ENCODE assay signal across 18 cellular contexts in the genomic region with DNA sequence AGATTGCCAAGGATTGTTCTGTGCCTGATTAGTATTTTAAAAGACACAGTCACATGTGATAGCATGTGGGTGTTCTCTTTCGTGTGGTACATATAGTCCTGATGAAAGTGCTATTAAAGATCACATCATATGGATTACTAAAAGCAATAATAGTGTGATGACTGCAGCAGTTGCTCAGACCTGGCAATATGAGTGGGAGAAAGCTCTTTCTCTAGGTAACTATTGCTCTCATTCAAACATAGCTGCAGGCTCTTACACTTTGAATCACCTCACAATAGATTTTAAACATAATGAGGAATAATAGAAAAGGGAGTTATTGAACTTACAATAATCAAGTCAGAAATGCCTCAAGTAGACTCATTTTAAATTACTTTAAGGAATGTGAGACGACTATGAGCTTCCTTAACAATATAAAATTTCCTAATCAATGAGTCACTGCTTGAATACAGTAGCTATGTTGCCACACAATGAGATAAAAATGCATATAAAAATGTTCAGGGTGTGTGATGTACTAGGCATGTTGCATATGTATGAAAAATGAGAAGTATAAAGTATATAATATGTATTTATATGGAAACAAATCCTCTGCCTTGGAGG.
DNase-seq lines count a peak whose midpoint lies in the region; TF ChIP-seq lines count a peak whose summit lies in the region.
"Had no signal": no experiment of that assay in that cellular context is flagged by ENCODE, and none has a peak within 500 bp of the region (broad histone marks: within the 10 kb centered on the region; RNA-seq: fewer than 3 reads in every experiment).

No MANE protein-coding gene starts in this region.

- DNase-seq in GM04504 (ENCODE audit: low read depth), result peak; percentile 33
- DNase-seq in SK-N-SH, result no peak
- DNase-seq in fibroblast of peridontal ligament (ENCODE audit: extremely low read depth), result peak; percentile 83
- no peak for DNase-seq in activated gamma-delta T cell (lab: John Stamatoyannopoulos, UW)
- no peak for DNase-seq in activated CD8-positive, alpha-beta memory T cell treated with anti-CD3 and anti-CD28 coated beads, Interleukin-2, amount 50 U/mL, for 48 hours
- no peak for DNase-seq in vagina (ENCODE audit: extremely low spot score in 2 of 2)
- DNase-seq: activated CD4-positive, alpha-beta T cell treated with anti-CD3 and anti-CD28 coated beads for 1 hour; activated naive CD8-positive, alpha-beta T cell treated with anti-CD3 and anti-CD28 coated beads, Interleukin-2, amount 50 U/mL, for 24 hours; activated T-cell treated with anti-CD3 and anti-CD28 coated beads for 4 hours; left ventricle myocardium inferior; naive thymus-derived CD8-positive, alpha-beta T cell; NCI-H1105 treated with DMSO at 0.1 percent for 48 hours; NCI-H345; OCI-M1; right lobe of liver; stimulated activated naive CD8-positive, alpha-beta T cell treated with anti-CD3 and anti-CD28 coated beads, Interleukin-15, Interleukin-2, amounts not matched to agents 100 U/mL and 50 U/mL, for 24 hours had no signal

- H3K27ac ChIP-seq in SK-N-SH (ENCODE audit: low read depth in 2 of 2, low read length in 1 of 2) (peak overlapping the region in 1 of 2 experiments; percentile 30; a peak in 1 of 4 replicates), vagina (no peak overlapping the region)
- H3K27ac ChIP-seq: hepatocyte, left ventricle myocardium inferior, right lobe of liver had no signal

- no peaks in the 10 kb centered on the region for H4K20me1 ChIP-seq in SK-N-SH (ENCODE audit: insufficient read depth)

- TF ChIP-seq RAD21 in SK-N-SH (IDR thresholded peaks at IDR 0.05; ENCODE audit: low read length), result no peak

- H3K9me2 ChIP-seq in SK-N-SH, result no peaks in the 10 kb centered on the region

- CTCF ChIA-PET in SK-N-SH (lab: Yijun Ruan, JAX), result no interaction called here

- TF ChIP-seq EP300 in SK-N-SH (IDR thresholded peaks at IDR 0.05; ENCODE audit: borderline replicate concordance in 1 of 2, low read depth in 1 of 2, low read length in 1 of 2), result peak in 1 of 2 experiments; percentile 53; a peak in 1 of 4 replicates

- POLR2A ChIA-PET in SK-N-SH (lab: Yijun Ruan, JAX), result no interaction called here

- H3K4me2 ChIP-seq in SK-N-SH (no peak overlapping the region), skeletal muscle satellite cell (ENCODE audit: low read length) (peak overlapping the region; percentile 66)
- H3K4me2 ChIP-seq: hepatocyte had no signal

- peaks cover 0 to 8% of the 10 kb centered on the region in 2 experiments; a peak in 1 of 4 replicates for H3K4me1 ChIP-seq in SK-N-SH (ENCODE audit: control insufficient read depth in 1 of 2, insufficient read depth in 2 of 2, low read depth in 1 of 2, low read length in 1 of 2)
- H3K4me1 ChIP-seq in skeletal muscle satellite cell (ENCODE audit: control insufficient read depth, insufficient read depth, low read length), result peaks cover 29% of the 10 kb centered on the region
- no peaks in the 10 kb centered on the region for H3K4me1 ChIP-seq in vagina
- H3K4me1 ChIP-seq: left ventricle myocardium inferior, right lobe of liver had no signal

- H3K27me3 ChIP-seq in SK-N-SH (ENCODE audit: insufficient read depth) (no peaks in the 10 kb centered on the region), skeletal muscle satellite cell (ENCODE audit: control insufficient read depth, insufficient read depth, low read length) (no peaks in the 10 kb centered on the region), vagina (no peaks in the 10 kb centered on the region)
- H3K27me3 ChIP-seq: hepatocyte, right lobe of liver had no signal

- peak overlapping the region; percentile 17; the same call in 1 of the 2 replicates for H2AFZ ChIP-seq in SK-N-SH (ENCODE audit: low read depth)
- H2AFZ ChIP-seq: hepatocyte had no signal

- no peaks in the 10 kb centered on the region for H3K79me2 ChIP-seq in SK-N-SH (ENCODE audit: insufficient read depth)
- H3K79me2 ChIP-seq: hepatocyte had no signal

- no peaks in the 10 kb centered on the region for H3F3A ChIP-seq in SK-N-SH (replicated peaks; ENCODE audit: insufficient read depth)

- H3K9me3 ChIP-seq in SK-N-SH (no peaks in the 10 kb centered on the region), skeletal muscle satellite cell (replicated peaks; ENCODE audit: low read length) (no peaks in the 10 kb centered on the region), vagina (no peaks in the 10 kb centered on the region)
- H3K9me3 ChIP-seq: left ventricle myocardium inferior, right lobe of liver had no signal

- H3K9ac ChIP-seq in SK-N-SH (no peak overlapping the region), skeletal muscle satellite cell (ENCODE audit: low read depth, low read length) (peak overlapping the region; percentile 55)

- H3K4me3 ChIP-seq in SK-N-SH (ENCODE audit: low read depth in 2 of 2, low read length in 1 of 2) (no peak overlapping the region), skeletal muscle satellite cell (ENCODE audit: low read length) (peak overlapping the region; percentile 16), vagina (no peak overlapping the region)
- H3K4me3 ChIP-seq: hepatocyte, left ventricle myocardium inferior, right lobe of liver had no signal

- TF ChIP-seq CTCF in SK-N-SH (IDR thresholded peaks at IDR 0.05) (no peak), vagina (IDR thresholded peaks at IDR 0.05) (no peak)

- intact Hi-C loops in vagina (cut with DNase I), result no loop called here

- H3K36me3 ChIP-seq in SK-N-SH (replicated peaks in 1 of 2; ENCODE audit: control insufficient read depth in 1 of 2, insufficient read depth in 2 of 2, low read length in 1 of 2) (no peaks in the 10 kb centered on the region), skeletal muscle satellite cell (ENCODE audit: insufficient read depth, low read length) (no peaks in the 10 kb centered on the region), vagina (no peaks in the 10 kb centered on the region)
- H3K36me3 ChIP-seq: left ventricle myocardium inferior, right lobe of liver had no signal

- TF ChIP-seq POLR2A in vagina (IDR thresholded peaks at IDR 0.05), result no peak

- WGBS in SK-N-SH (ENCODE audit: low lambda C conversion rate), result 12% methylated on average over 2 of the region's 2 CpGs

TF ChIP-seq in SK-N-SH, 30 proteins besides CTCF, POLR2A, EP300 and RAD21:
- TF ChIP-seq FOSL2 (IDR thresholded peaks at IDR 0.05; ENCODE audit: borderline replicate concordance, low read depth), result peak; percentile 56; the same call in 1 of the 2 replicates
- peak; percentile 24; the same call in 1 of the 2 replicates for TF ChIP-seq TEAD4 (IDR thresholded peaks at IDR 0.05; ENCODE audit: borderline replicate concordance, insufficient read depth)
- peak; percentile 17; the same call in 1 of the 2 replicates for TF ChIP-seq TCF12 (IDR thresholded peaks at IDR 0.05)
- TF ChIP-seq, protein P1, sequence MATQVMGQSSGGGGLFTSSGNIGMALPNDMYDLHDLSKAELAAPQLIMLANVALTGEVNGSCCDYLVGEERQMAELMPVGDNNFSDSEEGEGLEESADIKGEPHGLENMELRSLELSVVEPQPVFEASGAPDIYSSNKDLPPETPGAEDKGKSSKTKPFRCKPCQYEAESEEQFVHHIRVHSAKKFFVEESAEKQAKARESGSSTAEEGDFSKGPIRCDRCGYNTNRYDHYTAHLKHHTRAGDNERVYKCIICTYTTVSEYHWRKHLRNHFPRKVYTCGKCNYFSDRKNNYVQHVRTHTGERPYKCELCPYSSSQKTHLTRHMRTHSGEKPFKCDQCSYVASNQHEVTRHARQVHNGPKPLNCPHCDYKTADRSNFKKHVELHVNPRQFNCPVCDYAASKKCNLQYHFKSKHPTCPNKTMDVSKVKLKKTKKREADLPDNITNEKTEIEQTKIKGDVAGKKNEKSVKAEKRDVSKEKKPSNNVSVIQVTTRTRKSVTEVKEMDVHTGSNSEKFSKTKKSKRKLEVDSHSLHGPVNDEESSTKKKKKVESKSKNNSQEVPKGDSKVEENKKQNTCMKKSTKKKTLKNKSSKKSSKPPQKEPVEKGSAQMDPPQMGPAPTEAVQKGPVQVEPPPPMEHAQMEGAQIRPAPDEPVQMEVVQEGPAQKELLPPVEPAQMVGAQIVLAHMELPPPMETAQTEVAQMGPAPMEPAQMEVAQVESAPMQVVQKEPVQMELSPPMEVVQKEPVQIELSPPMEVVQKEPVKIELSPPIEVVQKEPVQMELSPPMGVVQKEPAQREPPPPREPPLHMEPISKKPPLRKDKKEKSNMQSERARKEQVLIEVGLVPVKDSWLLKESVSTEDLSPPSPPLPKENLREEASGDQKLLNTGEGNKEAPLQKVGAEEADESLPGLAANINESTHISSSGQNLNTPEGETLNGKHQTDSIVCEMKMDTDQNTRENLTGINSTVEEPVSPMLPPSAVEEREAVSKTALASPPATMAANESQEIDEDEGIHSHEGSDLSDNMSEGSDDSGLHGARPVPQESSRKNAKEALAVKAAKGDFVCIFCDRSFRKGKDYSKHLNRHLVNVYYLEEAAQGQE (IDR thresholded peaks at IDR 0.05; ENCODE audit: low read depth, low read length), result no peak
- peak; percentile 54 for TF ChIP-seq JUND (IDR thresholded peaks at IDR 0.05)
- no peak for TF ChIP-seq NRF1 (IDR thresholded peaks at IDR 0.05; ENCODE audit: low read depth, low read length)
- 0 out of 2 replicates have a peak, but pooled peaks have one; percentile 6 for TF ChIP-seq NFIC (IDR thresholded peaks at IDR 0.05; ENCODE audit: borderline replicate concordance)

Comparison
In these comparisons a context has a peak if more than half of its experiments do, and no peak if none do; other contexts are left out.
1. DNase-seq: peak in GM04504 (single experiment) and fibroblast of peridontal ligament (single experiment); none in SK-N-SH (single experiment), activated gamma-delta T cell (single experiment), activated CD8-positive, alpha-beta memory T cell treated with anti-CD3 and anti-CD28 coated beads, Interleukin-2, amount 50 U/mL, for 48 hours (single experiment) and vagina (0 of 2).